8 cellular contexts compared by ENCODE assay signal in genomic region chr3:196942915-196943277, GRCh38. TPM values are rescaled to one million over a fixed set of nuclear protein-coding genes. Genes with fewer than 3 reads are reported as not detected.
DNase-seq lines count a peak whose midpoint lies in the region; ATAC-seq and TF ChIP-seq lines count a peak whose summit lies in the region.

No MANE protein-coding gene starts in this region.

- peaks cover 21% of the 10 kb centered on the region for H3K36me3 Mint-ChIP-seq in endothelial cell (ENCODE audit: low read depth, unreplicated experiment)

- peak overlapping the region; percentile 49 for H3K27ac Mint-ChIP-seq in endothelial cell (ENCODE audit: unreplicated experiment)

- H3K4me3 ChIP-seq in SJCRH30: peak overlapping the region; percentile 93

- H3K27ac ChIP-seq in SJCRH30: peak overlapping the region; percentile 52

- peaks cover 4% of the 10 kb centered on the region; the same call in 1 of the 2 replicates for H3K4me1 ChIP-seq in SJCRH30

- H3K9me3 Mint-ChIP-seq in endothelial cell (ENCODE audit: unreplicated experiment): no peaks in the 10 kb centered on the region

- peaks cover 15% of the 10 kb centered on the region for H3K27me3 Mint-ChIP-seq in endothelial cell (ENCODE audit: unreplicated experiment)

- TF ChIP-seq CTCF in endothelial cell (IDR thresholded peaks at IDR 0.05; ENCODE audit: unreplicated experiment): no peak

- DNase-seq in DMS 273 (lab: John Stamatoyannopoulos, UW; ENCODE audit: unreplicated experiment): peak; percentile 64
- DNase-seq in DMS 273 treated with DMSO at 0.1 percent for 48 hours (lab: John Stamatoyannopoulos, UW): no peak
- DNase-seq in SJCRH30: no peak
- DNase-seq in endothelial cell (ENCODE audit: low spot score): no peak
- peak; percentile 20 for DNase-seq in myocyte (ENCODE audit: low read depth)
- DNase-seq in SHP77 (lab: John Stamatoyannopoulos, UW): no peak
- DNase-seq in SK-N-DZ (ENCODE audit: low spot score): no peak

- no peaks in the 10 kb centered on the region for H3K9me3 ChIP-seq in SJCRH30 (replicated peaks)

- H3K27me3 ChIP-seq in SJCRH30: no peaks in the 10 kb centered on the region

- peak; percentile 15 for ATAC-seq in HG02943 (IDR thresholded peaks at IDR 0.05; ENCODE audit: low read depth, unreplicated experiment)

- H3K36me3 ChIP-seq in SJCRH30: peaks cover 15% of the 10 kb centered on the region

- peak overlapping the region; percentile 96 for H3K4me3 Mint-ChIP-seq in endothelial cell (ENCODE audit: unreplicated experiment)

- H3K4me1 Mint-ChIP-seq in endothelial cell (ENCODE audit: unreplicated experiment): peaks cover 23% of the 10 kb centered on the region

RNA-seq across cellular contexts. Expression of gene NCBP2, which starts 0.6 kb away (rescaled TPM):
- total RNA-seq in SJCRH30 (2014; rRNA removed; shearing (Covaris generic)): 102 TPM in 2 replicates
- total RNA-seq in endothelial cell (ENCODE audit: unreplicated experiment): 61.0 TPM
- total RNA-seq in myocyte: 90.8 and 92.5 TPM in 2 replicates
- polyA plus RNA-seq in myocyte (2012): 78.9 TPM
- polyA plus RNA-seq in SK-N-DZ (2014; cell fraction: cytosol; rRNA removed): 172 and 178 TPM in 2 replicates
- polyA plus RNA-seq in SK-N-DZ (2014; cell fraction: nucleus; rRNA removed): 94.3 and 109 TPM in 2 replicates

RNA-seq across cellular contexts. Expression of gene PIGZ, which starts 25.7 kb away (rescaled TPM):
- 0.05 and 0.06 TPM in 2 replicates for total RNA-seq in SJCRH30 (2014; rRNA removed; shearing (Covaris generic))
- total RNA-seq in endothelial cell (ENCODE audit: unreplicated experiment) (3.5 TPM), myocyte (1.9 and 3.1 TPM in 2 replicates)
- 4.5 TPM for polyA plus RNA-seq in myocyte (2012)
- 3.8 and 8.7 TPM in 2 replicates for polyA plus RNA-seq in SK-N-DZ (2014; cell fraction: cytosol; rRNA removed)
- polyA plus RNA-seq in SK-N-DZ (2014; cell fraction: nucleus; rRNA removed): 2.0 and 3.9 TPM in 2 replicates

Comparison
In these comparisons a context has a peak if more than half of its experiments do, and no peak if none do; other contexts are left out.
1. DNase-seq: peak in DMS 273 (single experiment) and myocyte (single experiment); none in DMS 273 treated with DMSO at 0.1 percent for 48 hours (single experiment), SJCRH30 (0 of 2), endothelial cell (single experiment), SHP77 (0 of 2) and SK-N-DZ (single experiment).